Comparison of ENCODE assay signal across 9 cellular contexts in genomic region chr1:98660941-98661543, GRCh38. TPM values are rescaled to one million over a fixed set of nuclear protein-coding genes. Genes with fewer than 3 reads are reported as not detected.
DNase-seq lines count a peak whose midpoint lies in the region; ATAC-seq and TF ChIP-seq lines count a peak whose summit lies in the region.
"Had no signal": no experiment of that assay in that cellular context is flagged by ENCODE, and none has a peak within 500 bp of the region (broad histone marks: within the 10 kb centered on the region; RNA-seq: fewer than 3 reads in every experiment).

No MANE protein-coding gene starts in this region.

- no peaks in the 10 kb centered on the region for H3F3A ChIP-seq in MM.1S (ENCODE audit: insufficient read depth, low read length)

- no peak for ATAC-seq in activated naive CD8-positive, alpha-beta T cell treated with anti-CD3 and anti-CD28 coated beads, Interleukin-2, amount 10 ng/mL, durations not matched to agents 7 days and 5 days (ENCODE audit: low read depth)
- peak; percentile 27 to 48 for ATAC-seq in gastrocnemius medialis

- H3K9ac ChIP-seq in MM.1S (ENCODE audit: low read length) = no peak overlapping the region

- DNase-seq in NCI-H510A treated with DMSO at 0.1 percent for 48 hours (lab: John Stamatoyannopoulos, UW) (peak; percentile 34), NCI-H510A (lab: John Stamatoyannopoulos, UW) (no peak), iPS DF 6.9 (ENCODE audit: low read depth, low spot score) (no peak), gastrocnemius medialis (no peak), epidermal melanocyte (ENCODE audit: insufficient read length, low spot score) (no peak), MM.1S (no peak)
- no peak for DNase-seq in activated naive CD8-positive, alpha-beta T cell treated with anti-CD3 and anti-CD28 coated beads, Interleukin-2, amount 10 ng/mL, durations not matched to agents 7 days and 5 days
- DNase-seq in effector CD8-positive, alpha-beta T cell (lab: John Stamatoyannopoulos, UW) = no peak

- no peaks in the 10 kb centered on the region for H3K79me2 ChIP-seq in MM.1S (ENCODE audit: low read length)

- H3K4me1 ChIP-seq in iPS DF 6.9 (ENCODE audit: control insufficient read depth, insufficient read depth, low read length) (no peaks in the 10 kb centered on the region), gastrocnemius medialis (peaks cover 5 to 7% of the 10 kb centered on the region in 2 donors), MM.1S (ENCODE audit: low read length) (no peaks in the 10 kb centered on the region)

- H3K27me3 Mint-ChIP-seq in activated naive CD8-positive, alpha-beta T cell treated with anti-CD3 and anti-CD28 coated beads, Interleukin-2, amount 10 ng/mL, durations not matched to agents 7 days and 5 days = peaks cover 55% of the 10 kb centered on the region

- H3K27me3 ChIP-seq in iPS DF 6.9 (ENCODE audit: control insufficient read depth, insufficient read depth, low read length) (no peaks in the 10 kb centered on the region), gastrocnemius medialis (peaks cover 6 to 13% (median 6%) of the 10 kb centered on the region in 3 donors), MM.1S (replicated peaks; ENCODE audit: insufficient read depth, low read length) (no peaks in the 10 kb centered on the region)

- H4K20me1 ChIP-seq in MM.1S (ENCODE audit: insufficient read depth, low read length) = no peaks in the 10 kb centered on the region

- TF ChIP-seq CTCF in gastrocnemius medialis (IDR thresholded peaks at IDR 0.05 in 4 of 5, conservative IDR thresholded peaks at IDR 0.05 in 1 of 5) (no peak), MM.1S (IDR thresholded peaks at IDR 0.05; ENCODE audit: low read length) (no peak)

- H3K9me3 Mint-ChIP-seq in activated naive CD8-positive, alpha-beta T cell treated with anti-CD3 and anti-CD28 coated beads, Interleukin-2, amount 10 ng/mL, durations not matched to agents 7 days and 5 days = no peaks in the 10 kb centered on the region

- peaks cover 7% of the 10 kb centered on the region for H3K4me1 Mint-ChIP-seq in activated naive CD8-positive, alpha-beta T cell treated with anti-CD3 and anti-CD28 coated beads, Interleukin-2, amount 10 ng/mL, durations not matched to agents 7 days and 5 days

- no peak overlapping the region for H2AFZ ChIP-seq in MM.1S (ENCODE audit: low read length)

- H3K4me3 ChIP-seq in iPS DF 6.9 (ENCODE audit: low read length) = peak overlapping the region; percentile 79
- peak overlapping the region; percentile 62 to 81 (median 70) for H3K4me3 ChIP-seq in gastrocnemius medialis
- no peak overlapping the region for H3K4me3 ChIP-seq in MM.1S (ENCODE audit: low read length)

- no peak overlapping the region for H3K4me2 ChIP-seq in MM.1S (ENCODE audit: low read depth, low read length)

- TF ChIP-seq POLR2A in gastrocnemius medialis (IDR thresholded peaks at IDR 0.05) = no peak

- H3K9me2 ChIP-seq in MM.1S (replicated peaks; ENCODE audit: insufficient read depth, low read length) = no peaks in the 10 kb centered on the region

- H3K4me3 Mint-ChIP-seq in activated naive CD8-positive, alpha-beta T cell treated with anti-CD3 and anti-CD28 coated beads, Interleukin-2, amount 10 ng/mL, durations not matched to agents 7 days and 5 days = peak overlapping the region; percentile 49

- whole genome bisulfite sequencing in iPS DF 6.9 (ENCODE audit: insufficient coverage, insufficient read length) = no CpG with 5 or more reads among the region's 25 CpGs

- no peaks in the 10 kb centered on the region for H3K36me3 Mint-ChIP-seq in activated naive CD8-positive, alpha-beta T cell treated with anti-CD3 and anti-CD28 coated beads, Interleukin-2, amount 10 ng/mL, durations not matched to agents 7 days and 5 days

- intact Hi-C loops in gastrocnemius medialis (cut with DNase I; ENCODE audit: low total_unique reads) = no loop called here

- H3K36me3 ChIP-seq in iPS DF 6.9 (ENCODE audit: control insufficient read depth, insufficient read depth, low read length) (no peaks in the 10 kb centered on the region), gastrocnemius medialis (no peaks in the 10 kb centered on the region), MM.1S (replicated peaks; ENCODE audit: insufficient read depth, low read length) (no peaks in the 10 kb centered on the region)

- no peak overlapping the region for H3K27ac Mint-ChIP-seq in activated naive CD8-positive, alpha-beta T cell treated with anti-CD3 and anti-CD28 coated beads, Interleukin-2, amount 10 ng/mL, durations not matched to agents 7 days and 5 days

- POLR2A ChIA-PET in activated naive CD8-positive, alpha-beta T cell treated with anti-CD3 and anti-CD28 coated beads, Interleukin-2, amount 10 ng/mL, durations not matched to agents 7 days and 5 days (lab: Charles Lee) = no interaction called here

- no peaks in the 10 kb centered on the region for H3K9me3 ChIP-seq in iPS DF 6.9 (ENCODE audit: control insufficient read depth, insufficient read depth, low read length)
- no peaks in the 10 kb centered on the region for H3K9me3 ChIP-seq in gastrocnemius medialis
- no peaks in the 10 kb centered on the region for H3K9me3 ChIP-seq in MM.1S (replicated peaks; ENCODE audit: insufficient read depth, low read length)

- no peak overlapping the region for H3K27ac ChIP-seq in iPS DF 6.9 (ENCODE audit: low read length)
- peak overlapping the region; percentile 48 to 80 (median 62) for H3K27ac ChIP-seq in gastrocnemius medialis
- H3K27ac ChIP-seq in MM.1S (ENCODE audit: low read length) = no peak overlapping the region

- in situ Hi-C loops in gastrocnemius medialis (cut with MboI; ENCODE audit: low sequenced_read_pairs in 4 of 4) = no loop called here

RNA-seq across cellular contexts. Expression of gene SNX7, which starts 0.5 kb away (rescaled TPM):
- not detected for total RNA-seq in activated naive CD8-positive, alpha-beta T cell treated with anti-CD3 and anti-CD28 coated beads, Interleukin-2, amount 10 ng/mL, durations not matched to agents 7 days and 5 days
- total RNA-seq in gastrocnemius medialis = 1 to 10 TPM in 3 of 4 donors, under 1 TPM in 1; 0.75 to 3.3 (median 2.4) TPM
- total RNA-seq: T-helper 2 cell treated with Interferon-gamma antibody and Interleukin-4, amounts not matched to agents 100 ng/mL and 5 ng/mL, for 36 hours had no signal

Comparison
In these comparisons a context has a peak if more than half of its experiments do, and no peak if none do; other contexts are left out.
1. H3K27ac ChIP-seq: peak in gastrocnemius medialis (4 of 4); none in iPS DF 6.9 (single experiment) and MM.1S (single experiment).